1 cellular context compared by ENCODE assay signal in the genomic region with DNA sequence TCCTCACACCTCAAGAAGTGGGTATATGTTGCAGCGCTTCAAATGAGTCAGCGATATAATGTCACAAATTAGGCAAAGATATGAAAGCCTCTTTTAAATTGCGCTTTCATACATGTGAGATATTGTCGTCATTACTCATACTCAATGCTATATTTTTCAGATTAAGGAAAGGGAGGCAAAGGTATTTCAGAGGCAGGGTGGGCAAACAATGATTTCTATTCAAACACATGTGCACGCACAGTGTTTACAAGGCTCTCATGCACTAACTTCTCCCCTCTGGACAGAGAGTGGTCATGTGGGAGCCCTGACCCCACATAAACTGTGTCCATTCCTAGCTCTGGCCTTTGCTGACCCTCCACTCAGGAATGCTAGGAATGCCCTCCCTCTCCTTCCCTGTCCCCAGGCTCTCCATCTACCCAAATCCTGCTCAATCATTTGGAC.
A peak's percentile ranks its signal among the peaks of the same experiment; 100 is the strongest.
TF ChIP-seq lines count a peak whose summit lies in the region.

No MANE protein-coding gene starts in this region.

TF ChIP-seq in HepG2, 621 proteins besides CTCF, POLR2A, EP300 and RAD21 (continued from another document and continues in another):
- TF ChIP-seq, protein P1, sequence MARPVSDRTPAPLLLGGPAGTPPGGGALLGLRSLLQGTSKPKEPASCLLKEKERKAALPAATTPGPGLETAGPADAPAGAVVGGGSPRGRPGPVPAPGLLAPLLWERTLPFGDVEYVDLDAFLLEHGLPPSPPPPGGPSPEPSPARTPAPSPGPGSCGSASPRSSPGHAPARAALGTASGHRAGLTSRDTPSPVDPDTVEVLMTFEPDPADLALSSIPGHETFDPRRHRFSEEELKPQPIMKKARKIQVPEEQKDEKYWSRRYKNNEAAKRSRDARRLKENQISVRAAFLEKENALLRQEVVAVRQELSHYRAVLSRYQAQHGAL (CRISPR knock-in tag; IDR thresholded peaks at IDR 0.05; ENCODE audit: not compliant biosample characterization) = no peak
- TF ChIP-seq ZNF264 (CRISPR knock-in tag; IDR thresholded peaks at IDR 0.05) (0 out of 2 replicates have a peak, but pooled peaks have one; percentile 16), PCBP2 (optimal IDR thresholded peaks at IDR 0.05; ENCODE audit: low read depth, low read length, poor library complexity, severe bottlenecking) (no peak), ZNF3 (CRISPR knock-in tag; IDR thresholded peaks at IDR 0.05) (no peak), BHLHE40 (IDR thresholded peaks at IDR 0.05; ENCODE audit: low read length) (peak; percentile 26; the same call in 1 of the 2 replicates), ISX (CRISPR knock-in tag; conservative IDR thresholded peaks at IDR 0.05) (no peak), SAP130 (CRISPR knock-in tag; IDR thresholded peaks at IDR 0.05; ENCODE audit: low read depth) (peak; percentile 65), POLR2AphosphoS5 (IDR thresholded peaks at IDR 0.05; ENCODE audit: low read depth, low read length) (no peak), CEBPG (CRISPR knock-in tag; IDR thresholded peaks at IDR 0.05) (peak; percentile 62), KDM5A (IDR thresholded peaks at IDR 0.05; ENCODE audit: borderline replicate concordance, low read length) (no peak), ZNF562 (CRISPR knock-in tag; IDR thresholded peaks at IDR 0.05; ENCODE audit: borderline replicate concordance) (no peak), ZNF484 (CRISPR knock-in tag; IDR thresholded peaks at IDR 0.05; ENCODE audit: borderline replicate concordance, low read depth) (no peak), HNRNPL (IDR thresholded peaks at IDR 0.05; ENCODE audit: low read depth, low read length) (no peak), ZEB1 (IDR thresholded peaks at IDR 0.05; ENCODE audit: insufficient replicate concordance, low read depth) (no peak), KAT7 (CRISPR knock-in tag; IDR thresholded peaks at IDR 0.05; ENCODE audit: borderline replicate concordance) (no peak), MED13 (CRISPR knock-in tag; IDR thresholded peaks at IDR 0.05) (no peak), KLF13 (CRISPR knock-in tag; IDR thresholded peaks at IDR 0.05) (no peak), SALL1 (CRISPR knock-in tag; IDR thresholded peaks at IDR 0.05) (peak; percentile 99), YEATS2 (CRISPR knock-in tag; IDR thresholded peaks at IDR 0.05; ENCODE audit: borderline replicate concordance) (peak; percentile 25; the same call in 1 of the 2 replicates), ZNF720 (CRISPR knock-in tag; IDR thresholded peaks at IDR 0.05) (no peak), ONECUT2 (CRISPR knock-in tag; IDR thresholded peaks at IDR 0.05) (0 out of 2 replicates have a peak, but pooled peaks have one; percentile 16), NR2F1 (CRISPR knock-in tag; IDR thresholded peaks at IDR 0.05) (peak; percentile 80 to 90), KMT2A (CRISPR knock-in tag; IDR thresholded peaks at IDR 0.05) (no peak), ZFP62 (CRISPR knock-in tag; IDR thresholded peaks at IDR 0.05) (no peak), ATAD3A (CRISPR knock-in tag; IDR thresholded peaks at IDR 0.05) (no peak), MAFG (CRISPR knock-in tag; IDR thresholded peaks at IDR 0.05) (no peak), ZNF557 (CRISPR knock-in tag; IDR thresholded peaks at IDR 0.05) (no peak), ZC3H13 (CRISPR knock-in tag; IDR thresholded peaks at IDR 0.05) (no peak), RFX5 (IDR thresholded peaks at IDR 0.05; ENCODE audit: low read depth, low read length) (no peak), NFRKB (IDR thresholded peaks at IDR 0.05) (no peak), ARNT2 (CRISPR knock-in tag; IDR thresholded peaks at IDR 0.05; ENCODE audit: low read depth) (no peak), TAF15 (IDR thresholded peaks at IDR 0.05; ENCODE audit: low read depth, low read length, poor library complexity, severe bottlenecking) (no peak), ATF7 (IDR thresholded peaks at IDR 0.05) (no peak), ATF7 (CRISPR knock-in tag; IDR thresholded peaks at IDR 0.05) (no peak), ZNF460 (CRISPR knock-in tag; IDR thresholded peaks at IDR 0.05; ENCODE audit: borderline replicate concordance) (no peak), GATAD1 (CRISPR knock-in tag; IDR thresholded peaks at IDR 0.05) (no peak)
- TF ChIP-seq, protein P2, sequence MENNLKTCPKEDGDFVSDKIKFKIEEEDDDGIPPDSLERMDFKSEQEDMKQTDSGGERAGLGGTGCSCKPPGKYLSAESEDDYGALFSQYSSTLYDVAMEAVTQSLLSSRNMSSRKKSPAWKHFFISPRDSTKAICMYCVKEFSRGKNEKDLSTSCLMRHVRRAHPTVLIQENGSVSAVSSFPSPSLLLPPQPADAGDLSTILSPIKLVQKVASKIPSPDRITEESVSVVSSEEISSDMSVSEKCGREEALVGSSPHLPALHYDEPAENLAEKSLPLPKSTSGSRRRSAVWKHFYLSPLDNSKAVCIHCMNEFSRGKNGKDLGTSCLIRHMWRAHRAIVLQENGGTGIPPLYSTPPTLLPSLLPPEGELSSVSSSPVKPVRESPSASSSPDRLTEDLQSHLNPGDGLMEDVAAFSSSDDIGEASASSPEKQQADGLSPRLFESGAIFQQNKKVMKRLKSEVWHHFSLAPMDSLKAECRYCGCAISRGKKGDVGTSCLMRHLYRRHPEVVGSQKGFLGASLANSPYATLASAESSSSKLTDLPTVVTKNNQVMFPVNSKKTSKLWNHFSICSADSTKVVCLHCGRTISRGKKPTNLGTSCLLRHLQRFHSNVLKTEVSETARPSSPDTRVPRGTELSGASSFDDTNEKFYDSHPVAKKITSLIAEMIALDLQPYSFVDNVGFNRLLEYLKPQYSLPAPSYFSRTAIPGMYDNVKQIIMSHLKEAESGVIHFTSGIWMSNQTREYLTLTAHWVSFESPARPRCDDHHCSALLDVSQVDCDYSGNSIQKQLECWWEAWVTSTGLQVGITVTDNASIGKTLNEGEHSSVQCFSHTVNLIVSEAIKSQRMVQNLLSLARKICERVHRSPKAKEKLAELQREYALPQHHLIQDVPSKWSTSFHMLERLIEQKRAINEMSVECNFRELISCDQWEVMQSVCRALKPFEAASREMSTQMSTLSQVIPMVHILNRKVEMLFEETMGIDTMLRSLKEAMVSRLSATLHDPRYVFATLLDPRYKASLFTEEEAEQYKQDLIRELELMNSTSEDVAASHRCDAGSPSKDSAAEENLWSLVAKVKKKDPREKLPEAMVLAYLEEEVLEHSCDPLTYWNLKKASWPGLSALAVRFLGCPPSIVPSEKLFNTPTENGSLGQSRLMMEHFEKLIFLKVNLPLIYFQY (CRISPR knock-in tag; IDR thresholded peaks at IDR 0.05; ENCODE audit: borderline replicate concordance) = no peak
- TF ChIP-seq, protein P3, sequence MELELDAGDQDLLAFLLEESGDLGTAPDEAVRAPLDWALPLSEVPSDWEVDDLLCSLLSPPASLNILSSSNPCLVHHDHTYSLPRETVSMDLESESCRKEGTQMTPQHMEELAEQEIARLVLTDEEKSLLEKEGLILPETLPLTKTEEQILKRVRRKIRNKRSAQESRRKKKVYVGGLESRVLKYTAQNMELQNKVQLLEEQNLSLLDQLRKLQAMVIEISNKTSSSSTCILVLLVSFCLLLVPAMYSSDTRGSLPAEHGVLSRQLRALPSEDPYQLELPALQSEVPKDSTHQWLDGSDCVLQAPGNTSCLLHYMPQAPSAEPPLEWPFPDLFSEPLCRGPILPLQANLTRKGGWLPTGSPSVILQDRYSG (CRISPR knock-in tag; IDR thresholded peaks at IDR 0.05) = no peak
- TF ChIP-seq, protein P4, sequence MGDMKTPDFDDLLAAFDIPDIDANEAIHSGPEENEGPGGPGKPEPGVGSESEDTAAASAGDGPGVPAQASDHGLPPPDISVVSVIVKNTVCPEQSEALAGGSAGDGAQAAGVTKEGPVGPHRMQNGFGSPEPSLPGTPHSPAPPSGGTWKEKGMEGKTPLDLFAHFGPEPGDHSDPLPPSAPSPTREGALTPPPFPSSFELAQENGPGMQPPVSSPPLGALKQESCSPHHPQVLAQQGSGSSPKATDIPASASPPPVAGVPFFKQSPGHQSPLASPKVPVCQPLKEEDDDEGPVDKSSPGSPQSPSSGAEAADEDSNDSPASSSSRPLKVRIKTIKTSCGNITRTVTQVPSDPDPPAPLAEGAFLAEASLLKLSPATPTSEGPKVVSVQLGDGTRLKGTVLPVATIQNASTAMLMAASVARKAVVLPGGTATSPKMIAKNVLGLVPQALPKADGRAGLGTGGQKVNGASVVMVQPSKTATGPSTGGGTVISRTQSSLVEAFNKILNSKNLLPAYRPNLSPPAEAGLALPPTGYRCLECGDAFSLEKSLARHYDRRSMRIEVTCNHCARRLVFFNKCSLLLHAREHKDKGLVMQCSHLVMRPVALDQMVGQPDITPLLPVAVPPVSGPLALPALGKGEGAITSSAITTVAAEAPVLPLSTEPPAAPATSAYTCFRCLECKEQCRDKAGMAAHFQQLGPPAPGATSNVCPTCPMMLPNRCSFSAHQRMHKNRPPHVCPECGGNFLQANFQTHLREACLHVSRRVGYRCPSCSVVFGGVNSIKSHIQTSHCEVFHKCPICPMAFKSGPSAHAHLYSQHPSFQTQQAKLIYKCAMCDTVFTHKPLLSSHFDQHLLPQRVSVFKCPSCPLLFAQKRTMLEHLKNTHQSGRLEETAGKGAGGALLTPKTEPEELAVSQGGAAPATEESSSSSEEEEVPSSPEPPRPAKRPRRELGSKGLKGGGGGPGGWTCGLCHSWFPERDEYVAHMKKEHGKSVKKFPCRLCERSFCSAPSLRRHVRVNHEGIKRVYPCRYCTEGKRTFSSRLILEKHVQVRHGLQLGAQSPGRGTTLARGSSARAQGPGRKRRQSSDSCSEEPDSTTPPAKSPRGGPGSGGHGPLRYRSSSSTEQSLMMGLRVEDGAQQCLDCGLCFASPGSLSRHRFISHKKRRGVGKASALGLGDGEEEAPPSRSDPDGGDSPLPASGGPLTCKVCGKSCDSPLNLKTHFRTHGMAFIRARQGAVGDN (CRISPR knock-in tag; IDR thresholded peaks at IDR 0.05) = 0 out of 2 replicates have a peak, but pooled peaks have one; percentile 6
- TF ChIP-seq, protein P5, sequence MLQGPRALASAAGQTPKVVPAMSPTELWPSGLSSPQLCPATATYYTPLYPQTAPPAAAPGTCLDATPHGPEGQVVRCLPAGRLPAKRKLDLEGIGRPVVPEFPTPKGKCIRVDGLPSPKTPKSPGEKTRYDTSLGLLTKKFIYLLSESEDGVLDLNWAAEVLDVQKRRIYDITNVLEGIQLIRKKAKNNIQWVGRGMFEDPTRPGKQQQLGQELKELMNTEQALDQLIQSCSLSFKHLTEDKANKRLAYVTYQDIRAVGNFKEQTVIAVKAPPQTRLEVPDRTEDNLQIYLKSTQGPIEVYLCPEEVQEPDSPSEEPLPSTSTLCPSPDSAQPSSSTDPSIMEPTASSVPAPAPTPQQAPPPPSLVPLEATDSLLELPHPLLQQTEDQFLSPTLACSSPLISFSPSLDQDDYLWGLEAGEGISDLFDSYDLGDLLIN (CRISPR knock-in tag; IDR thresholded peaks at IDR 0.05; ENCODE audit: borderline replicate concordance) = no peak
- TF ChIP-seq, protein P6, sequence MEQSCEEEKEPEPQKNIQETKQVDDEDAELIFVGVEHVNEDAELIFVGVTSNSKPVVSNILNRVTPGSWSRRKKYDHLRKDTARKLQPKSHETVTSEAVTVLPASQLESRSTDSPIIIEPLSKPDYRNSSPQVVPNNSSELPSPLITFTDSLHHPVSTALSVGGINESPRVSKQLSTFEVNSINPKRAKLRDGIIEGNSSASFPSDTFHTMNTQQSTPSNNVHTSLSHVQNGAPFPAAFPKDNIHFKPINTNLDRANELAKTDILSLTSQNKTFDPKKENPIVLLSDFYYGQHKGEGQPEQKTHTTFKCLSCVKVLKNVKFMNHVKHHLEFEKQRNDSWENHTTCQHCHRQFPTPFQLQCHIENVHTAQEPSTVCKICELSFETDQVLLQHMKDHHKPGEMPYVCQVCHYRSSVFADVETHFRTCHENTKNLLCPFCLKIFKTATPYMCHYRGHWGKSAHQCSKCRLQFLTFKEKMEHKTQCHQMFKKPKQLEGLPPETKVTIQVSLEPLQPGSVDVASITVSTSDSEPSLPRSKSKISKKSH (CRISPR knock-in tag; IDR thresholded peaks at IDR 0.05; ENCODE audit: borderline replicate concordance) = no peak
- TF ChIP-seq, protein P7, sequence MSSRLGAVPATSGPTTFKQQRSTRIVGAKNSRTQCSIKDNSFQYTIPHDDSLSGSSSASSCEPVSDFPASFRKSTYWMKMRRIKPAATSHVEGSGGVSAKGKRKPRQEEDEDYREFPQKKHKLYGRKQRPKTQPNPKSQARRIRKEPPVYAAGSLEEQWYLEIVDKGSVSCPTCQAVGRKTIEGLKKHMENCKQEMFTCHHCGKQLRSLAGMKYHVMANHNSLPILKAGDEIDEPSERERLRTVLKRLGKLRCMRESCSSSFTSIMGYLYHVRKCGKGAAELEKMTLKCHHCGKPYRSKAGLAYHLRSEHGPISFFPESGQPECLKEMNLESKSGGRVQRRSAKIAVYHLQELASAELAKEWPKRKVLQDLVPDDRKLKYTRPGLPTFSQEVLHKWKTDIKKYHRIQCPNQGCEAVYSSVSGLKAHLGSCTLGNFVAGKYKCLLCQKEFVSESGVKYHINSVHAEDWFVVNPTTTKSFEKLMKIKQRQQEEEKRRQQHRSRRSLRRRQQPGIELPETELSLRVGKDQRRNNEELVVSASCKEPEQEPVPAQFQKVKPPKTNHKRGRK (CRISPR knock-in tag; IDR thresholded peaks at IDR 0.05) = no peak; the same call in 1 of the 2 replicates
- TF ChIP-seq, protein P8, sequence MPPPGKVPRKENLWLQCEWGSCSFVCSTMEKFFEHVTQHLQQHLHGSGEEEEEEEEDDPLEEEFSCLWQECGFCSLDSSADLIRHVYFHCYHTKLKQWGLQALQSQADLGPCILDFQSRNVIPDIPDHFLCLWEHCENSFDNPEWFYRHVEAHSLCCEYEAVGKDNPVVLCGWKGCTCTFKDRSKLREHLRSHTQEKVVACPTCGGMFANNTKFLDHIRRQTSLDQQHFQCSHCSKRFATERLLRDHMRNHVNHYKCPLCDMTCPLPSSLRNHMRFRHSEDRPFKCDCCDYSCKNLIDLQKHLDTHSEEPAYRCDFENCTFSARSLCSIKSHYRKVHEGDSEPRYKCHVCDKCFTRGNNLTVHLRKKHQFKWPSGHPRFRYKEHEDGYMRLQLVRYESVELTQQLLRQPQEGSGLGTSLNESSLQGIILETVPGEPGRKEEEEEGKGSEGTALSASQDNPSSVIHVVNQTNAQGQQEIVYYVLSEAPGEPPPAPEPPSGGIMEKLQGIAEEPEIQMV (CRISPR knock-in tag; IDR thresholded peaks at IDR 0.05; ENCODE audit: low read depth) = no peak
- TF ChIP-seq, protein P9, sequence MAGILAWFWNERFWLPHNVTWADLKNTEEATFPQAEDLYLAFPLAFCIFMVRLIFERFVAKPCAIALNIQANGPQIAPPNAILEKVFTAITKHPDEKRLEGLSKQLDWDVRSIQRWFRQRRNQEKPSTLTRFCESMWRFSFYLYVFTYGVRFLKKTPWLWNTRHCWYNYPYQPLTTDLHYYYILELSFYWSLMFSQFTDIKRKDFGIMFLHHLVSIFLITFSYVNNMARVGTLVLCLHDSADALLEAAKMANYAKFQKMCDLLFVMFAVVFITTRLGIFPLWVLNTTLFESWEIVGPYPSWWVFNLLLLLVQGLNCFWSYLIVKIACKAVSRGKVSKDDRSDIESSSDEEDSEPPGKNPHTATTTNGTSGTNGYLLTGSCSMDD (CRISPR knock-in tag; IDR thresholded peaks at IDR 0.05) = no peak
- TF ChIP-seq, protein P10, sequence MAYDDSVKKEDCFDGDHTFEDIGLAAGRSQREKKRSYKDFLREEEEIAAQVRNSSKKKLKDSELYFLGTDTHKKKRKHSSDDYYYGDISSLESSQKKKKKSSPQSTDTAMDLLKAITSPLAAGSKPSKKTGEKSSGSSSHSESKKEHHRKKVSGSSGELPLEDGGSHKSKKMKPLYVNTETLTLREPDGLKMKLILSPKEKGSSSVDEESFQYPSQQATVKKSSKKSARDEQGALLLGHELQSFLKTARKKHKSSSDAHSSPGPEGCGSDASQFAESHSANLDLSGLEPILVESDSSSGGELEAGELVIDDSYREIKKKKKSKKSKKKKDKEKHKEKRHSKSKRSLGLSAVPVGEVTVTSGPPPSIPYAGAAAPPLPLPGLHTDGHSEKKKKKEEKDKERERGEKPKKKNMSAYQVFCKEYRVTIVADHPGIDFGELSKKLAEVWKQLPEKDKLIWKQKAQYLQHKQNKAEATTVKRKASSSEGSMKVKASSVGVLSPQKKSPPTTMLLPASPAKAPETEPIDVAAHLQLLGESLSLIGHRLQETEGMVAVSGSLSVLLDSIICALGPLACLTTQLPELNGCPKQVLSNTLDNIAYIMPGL (CRISPR knock-in tag; IDR thresholded peaks at IDR 0.05; ENCODE audit: borderline replicate concordance in 1 of 2, low read depth in 1 of 2) = no peak; a peak in 1 of 4 replicates
